In genomic region chr16:17469011-17469741, GRCh38 we compare ENCODE assay signal across 8 cellular contexts. TPM values are rescaled to one million over a fixed set of nuclear protein-coding genes. Genes with fewer than 3 reads are reported as not detected.
DNase-seq lines count a peak whose midpoint lies in the region; ATAC-seq and TF ChIP-seq lines count a peak whose summit lies in the region.

No MANE protein-coding gene starts in this region.

- no peak for ATAC-seq in left lung

- intact Hi-C loops in left lung (cut with DNase I): loop anchor here in 1 of 2 donors (10.0 kb wide), 2 partner anchors 194 to 244 kb away; no protein-coding TSS in a partner anchor

- peak overlapping the region; percentile 78 for H3K4me3 Mint-ChIP-seq in progenitor cell of endocrine pancreas (ENCODE audit: low read depth)

- TF ChIP-seq CTCF in OCI-LY3 (IDR thresholded peaks at IDR 0.05; ENCODE audit: low read depth, low read length): no peak
- TF ChIP-seq CTCF in progenitor cell of endocrine pancreas (IDR thresholded peaks at IDR 0.05; ENCODE audit: unreplicated experiment): no peak
- TF ChIP-seq CTCF in left lung (IDR thresholded peaks at IDR 0.05): no peak

- H3K36me3 ChIP-seq in OCI-LY3 (replicated peaks; ENCODE audit: low read depth, low read length) (no peaks in the 10 kb centered on the region), left lung (no peaks in the 10 kb centered on the region)

- DNase-seq in EH (ENCODE audit: low read depth): peak; percentile 95
- DNase-seq in fibroblast of peridontal ligament (ENCODE audit: extremely low read depth): peak; percentile 76
- no peak for DNase-seq in progenitor cell of endocrine pancreas (ENCODE audit: low spot score, unreplicated experiment)
- no peak for DNase-seq in NCI-H1930 (lab: John Stamatoyannopoulos, UW)
- DNase-seq in left lung: no peak
- DNase-seq in activated CD8-positive, alpha-beta memory T cell treated with anti-CD3 and anti-CD28 coated beads, Interleukin-2, amount 50 U/mL, for 48 hours: no peak
- no peak for DNase-seq in HK-2 (ENCODE audit: unreplicated experiment)

- H3K27me3 Mint-ChIP-seq in progenitor cell of endocrine pancreas: peaks cover 30% of the 10 kb centered on the region

- H3K9me3 ChIP-seq in OCI-LY3 (ENCODE audit: insufficient read depth, low read length) (no peaks in the 10 kb centered on the region), left lung (no peaks in the 10 kb centered on the region)

- H3K27ac Mint-ChIP-seq in progenitor cell of endocrine pancreas: peak overlapping the region; percentile 78

- no peaks in the 10 kb centered on the region for H3K9me3 Mint-ChIP-seq in progenitor cell of endocrine pancreas (ENCODE audit: low read depth)

- H3K27ac ChIP-seq in OCI-LY3 (ENCODE audit: low read length): no peak overlapping the region
- H3K27ac ChIP-seq in left lung: no peak overlapping the region

- no peaks in the 10 kb centered on the region for H3K79me2 ChIP-seq in OCI-LY3 (ENCODE audit: low read length)

- peaks cover 3% of the 10 kb centered on the region for H3K36me3 Mint-ChIP-seq in progenitor cell of endocrine pancreas (ENCODE audit: insufficient read depth)

- peaks cover 36% of the 10 kb centered on the region for H3K4me1 Mint-ChIP-seq in progenitor cell of endocrine pancreas (ENCODE audit: low read depth)

- peak overlapping the region; percentile 44 for H3K9ac ChIP-seq in OCI-LY3 (ENCODE audit: low read length)

- peak overlapping the region; percentile 72 for H3K4me2 ChIP-seq in OCI-LY3 (ENCODE audit: low read length)

- peak overlapping the region; percentile 91 for H3K4me3 ChIP-seq in OCI-LY3 (ENCODE audit: low read length)
- peak overlapping the region in 1 of 2 donors; percentile 50 for H3K4me3 ChIP-seq in left lung

- H4K20me1 ChIP-seq in OCI-LY3 (ENCODE audit: insufficient read depth, low read length): peaks cover 21% of the 10 kb centered on the region; the same call in 1 of the 2 replicates

- peaks cover 15% of the 10 kb centered on the region for H3K4me1 ChIP-seq in OCI-LY3 (ENCODE audit: low read length)
- H3K4me1 ChIP-seq in left lung: peaks cover 0 to 47% of the 10 kb centered on the region in 2 donors

- H2AFZ ChIP-seq in OCI-LY3 (ENCODE audit: low read depth, low read length): no peak overlapping the region

- H3K27me3 ChIP-seq in OCI-LY3 (ENCODE audit: low read depth, low read length) (peaks cover 29% of the 10 kb centered on the region), left lung (peaks cover 8 to 40% of the 10 kb centered on the region in 2 donors)

RNA-seq across cellular contexts. Expression of gene XYLT1, which starts 1.6 kb away (rescaled TPM):
- 10.9 and 12.3 TPM in 2 replicates for total RNA-seq in progenitor cell of endocrine pancreas
- total RNA-seq in left lung: 1 to 10 TPM; 7.3 to 7.5 TPM

Comparison
In these comparisons a context has a peak if more than half of its experiments do, and no peak if none do; other contexts are left out.
1. DNase-seq: peak in EH (single experiment) and fibroblast of peridontal ligament (single experiment); none in progenitor cell of endocrine pancreas (single experiment), NCI-H1930 (0 of 2), left lung (0 of 2), activated CD8-positive, alpha-beta memory T cell treated with anti-CD3 and anti-CD28 coated beads, Interleukin-2, amount 50 U/mL, for 48 hours (single experiment) and HK-2 (single experiment).